Comparison of ENCODE assay signal across 8 cellular contexts in the genomic region with DNA sequence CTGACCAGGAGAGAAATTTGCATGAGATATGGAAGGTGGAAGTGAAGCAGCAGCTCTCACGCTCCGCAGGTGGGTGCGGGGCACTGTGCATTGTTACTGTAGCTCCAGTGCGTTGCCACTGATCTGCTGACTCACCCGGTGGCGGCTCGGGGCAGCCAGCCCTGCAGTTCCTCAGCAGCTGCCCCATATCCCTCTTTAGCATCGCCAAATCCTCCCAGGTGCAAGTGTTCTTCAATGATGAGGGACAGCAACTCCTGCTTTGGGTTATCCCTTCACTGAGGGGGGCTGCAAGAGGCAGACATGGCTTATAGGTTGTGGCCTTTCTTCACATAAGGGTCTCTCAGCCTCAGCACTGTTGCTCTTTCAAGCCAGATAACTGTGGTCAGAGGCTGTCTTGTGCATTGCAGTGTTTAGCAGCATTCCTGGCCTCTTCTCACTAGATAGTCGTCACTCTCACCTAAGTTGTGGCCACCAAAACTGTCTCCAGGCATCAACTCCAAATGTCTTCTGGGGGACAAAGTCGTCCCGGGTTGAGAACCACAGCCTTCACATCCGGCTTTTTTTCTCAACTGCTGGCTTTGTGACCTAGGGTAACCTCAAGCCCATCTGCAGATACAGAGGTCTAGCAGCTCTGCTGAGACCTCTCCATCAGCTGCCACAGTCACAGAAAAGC.
DNase-seq lines count a peak whose midpoint lies in the region; ATAC-seq and TF ChIP-seq lines count a peak whose summit lies in the region.

No MANE protein-coding gene starts in this region.

- peaks cover 0 to 3% of the 10 kb centered on the region in 2 donors for H3K36me3 Mint-ChIP-seq in naive B cell

- peak overlapping the region in 2 of 6 donors; percentile 34 to 65 for H3K27ac Mint-ChIP-seq in naive B cell

- H3K27me3 ChIP-seq in upper lobe of right lung: no peaks in the 10 kb centered on the region

- DNase-seq in EH (ENCODE audit: low read depth) (peak; percentile 64), HT1080 (ENCODE audit: low read depth) (peak; percentile 85), T-helper 1 cell (peak in 3 of 5 donors; percentile 22 to 78 (median 26)), amniotic epithelial cell (ENCODE audit: low read depth) (peak; percentile 39), naive B cell (peak; percentile 34), upper lobe of right lung (peak; percentile 68), NCI-H1048 (lab: John Stamatoyannopoulos, UW) (no peak)

- H3K4me3 Mint-ChIP-seq in naive B cell: peak overlapping the region in 7 of 8 donors; percentile 19 to 78 (median 62)

- H3K9me3 Mint-ChIP-seq in naive B cell: no peaks in the 10 kb centered on the region

- peak; percentile 85 for ATAC-seq in GM21447 (IDR thresholded peaks at IDR 0.05; ENCODE audit: unreplicated experiment)
- peak; percentile 84 to 85 for ATAC-seq in naive B cell (ENCODE audit: low read depth in 2 of 2)
- peak; percentile 85 for ATAC-seq in upper lobe of right lung

- H3K4me1 Mint-ChIP-seq in naive B cell: peaks cover 24 to 28% (median 26%) of the 10 kb centered on the region in 3 donors

- H3K9me3 ChIP-seq in upper lobe of right lung: no peaks in the 10 kb centered on the region

- H3K27me3 Mint-ChIP-seq in naive B cell: peaks cover 0 to 15% (median 0%) of the 10 kb centered on the region in 3 donors

- no peaks in the 10 kb centered on the region for H3K36me3 ChIP-seq in upper lobe of right lung

- intact Hi-C loops in upper lobe of right lung (cut with DNase I): no loop called here

- TF ChIP-seq CTCF in upper lobe of right lung (IDR thresholded peaks at IDR 0.05): no peak

- H3K27ac ChIP-seq in upper lobe of right lung: no peak overlapping the region

- H3K4me1 ChIP-seq in upper lobe of right lung: peaks cover 10% of the 10 kb centered on the region

- no peak overlapping the region for H3K4me3 ChIP-seq in upper lobe of right lung
